In genomic region chr3:184381261-184382224, GRCh38 we compare ENCODE assay signal across 8 cellular contexts. TPM values are rescaled to one million over a fixed set of nuclear protein-coding genes. Genes with fewer than 3 reads are reported as not detected.
DNase-seq lines count a peak whose midpoint lies in the region; ATAC-seq, FAIRE-seq and TF ChIP-seq lines count a peak whose summit lies in the region.
"Had no signal": no experiment of that assay in that cellular context is flagged by ENCODE, and none has a peak within 500 bp of the region (broad histone marks: within the 10 kb centered on the region; RNA-seq: fewer than 3 reads in every experiment).

No MANE protein-coding gene starts in this region.

- no peaks in the 10 kb centered on the region for H3K9me3 ChIP-seq in CD4-positive, alpha-beta T cell (ENCODE audit: control insufficient read depth, low read length)
- no peaks in the 10 kb centered on the region for H3K9me3 ChIP-seq in mesodermal cell (ENCODE audit: control insufficient read depth, low read length)

- no peak for TF ChIP-seq CTCF in CD4-positive, alpha-beta T cell (IDR thresholded peaks at IDR 0.05)

- H3K27ac Mint-ChIP-seq in CD4-positive, alpha-beta T cell, result no peak overlapping the region
- no peak overlapping the region for H3K27ac Mint-ChIP-seq in activated T-cell treated with anti-CD3 and anti-CD28 coated beads, Interleukin-2, amount 50 U/mL, for 72 hours

- POLR2A ChIA-PET in CD4-positive, alpha-beta T cell (lab: Charles Lee), result no interaction called here

- no peak for ATAC-seq in CD4-positive, alpha-beta T cell (ENCODE audit: poor library complexity)
- peak; percentile 33 for ATAC-seq in activated T-cell treated with anti-CD3 and anti-CD28 coated beads, Interleukin-2, amount 50 U/mL, for 72 hours (replicated peaks in 1 of 2)

- peak overlapping the region; percentile 38 for H3K4me3 ChIP-seq in mesodermal cell (ENCODE audit: extremely low read depth, insufficient read depth, low read length, poor library complexity, severe bottlenecking)

- FAIRE-seq in GM12892 (lab: Jason Lieb, UNC), result no peak

- no peak for DNase-seq in CD4-positive, alpha-beta T cell
- peak in 1 of 2 donors; percentile 16 for DNase-seq in activated T-cell treated with anti-CD3 and anti-CD28 coated beads, Interleukin-2, amount 50 U/mL, for 72 hours
- no peak for DNase-seq in NAMALWA (ENCODE audit: low spot score)
- no peak for DNase-seq in COLO829 (ENCODE audit: low spot score)
- DNase-seq in GM12892 (ENCODE audit: insufficient read length), result no peak
- DNase-seq: central memory CD4-positive, alpha-beta T cell; DMS153 had no signal

- H3K27me3 Mint-ChIP-seq in CD4-positive, alpha-beta T cell, result peaks cover 77% of the 10 kb centered on the region
- H3K27me3 Mint-ChIP-seq in activated T-cell treated with anti-CD3 and anti-CD28 coated beads, Interleukin-2, amount 50 U/mL, for 72 hours (ENCODE audit: low read depth), result peaks cover 47% of the 10 kb centered on the region

- no peak for TF ChIP-seq POLR2A in GM12892 (IDR thresholded peaks at IDR 0.05; ENCODE audit: low read depth, low read length)

- CTCF ChIA-PET in CD4-positive, alpha-beta T cell (lab: Charles Lee), result interaction anchor here (0.5 kb wide), 1 partner anchor 14 kb away, joined by 3 read pairs; no protein-coding TSS in a partner anchor

- H3K4me1 ChIP-seq in mesodermal cell (ENCODE audit: control insufficient read depth, insufficient read depth, low read length, poor library complexity, severe bottlenecking), result peaks cover 18% of the 10 kb centered on the region

- H3K4me3 Mint-ChIP-seq in CD4-positive, alpha-beta T cell, result peak overlapping the region; percentile 62
- H3K4me3 Mint-ChIP-seq in activated T-cell treated with anti-CD3 and anti-CD28 coated beads, Interleukin-2, amount 50 U/mL, for 72 hours, result peak overlapping the region; percentile 71 to 73

- H3K27me3 ChIP-seq in CD4-positive, alpha-beta T cell (ENCODE audit: control insufficient read depth, insufficient read depth, low read length), result peaks cover 64% of the 10 kb centered on the region

- no peaks in the 10 kb centered on the region for H3K36me3 ChIP-seq in mesodermal cell (ENCODE audit: control insufficient read depth, insufficient read depth, low read length)

- H3K27ac ChIP-seq in CD4-positive, alpha-beta T cell (ENCODE audit: low read depth, low read length), result no peak overlapping the region
- H3K27ac ChIP-seq in mesodermal cell (ENCODE audit: low read depth, low read length, severe bottlenecking), result no peak overlapping the region

- no peaks in the 10 kb centered on the region for H3K9me3 Mint-ChIP-seq in CD4-positive, alpha-beta T cell
- H3K9me3 Mint-ChIP-seq in activated T-cell treated with anti-CD3 and anti-CD28 coated beads, Interleukin-2, amount 50 U/mL, for 72 hours, result no peaks in the 10 kb centered on the region

- 8 to 11% methylated on average over 37 to 43 of the region's 55 CpGs for WGBS in mesodermal cell (ENCODE audit: insufficient coverage in 2 of 2), 2 experiments

- H3K4me1 Mint-ChIP-seq in CD4-positive, alpha-beta T cell (ENCODE audit: low read depth), result peaks cover 5% of the 10 kb centered on the region
- no peaks in the 10 kb centered on the region for H3K4me1 Mint-ChIP-seq in activated T-cell treated with anti-CD3 and anti-CD28 coated beads, Interleukin-2, amount 50 U/mL, for 72 hours (ENCODE audit: low read depth)

- intact Hi-C loops in CD4-positive, alpha-beta T cell (cut with DNase I, micrococcal nuclease), result no loop called here

- H3K36me3 Mint-ChIP-seq in CD4-positive, alpha-beta T cell (ENCODE audit: low read depth), result no peaks in the 10 kb centered on the region
- H3K36me3 Mint-ChIP-seq in activated T-cell treated with anti-CD3 and anti-CD28 coated beads, Interleukin-2, amount 50 U/mL, for 72 hours (ENCODE audit: insufficient read depth in 2 of 2), result peaks cover 0 to 4% of the 10 kb centered on the region in 2 donors

RNA-seq across cellular contexts. Expression of gene CHRD, which starts 1.7 kb away (rescaled TPM):
- under 1 TPM in 1 of 2 experiments, not detected in 1; 0.22 TPM for total RNA-seq in CD4-positive, alpha-beta T cell
- under 1 TPM in 1 of 2 donors, not detected in 1; 0.19 TPM for total RNA-seq in activated T-cell treated with anti-CD3 and anti-CD28 coated beads, Interleukin-2, amount 50 U/mL, for 72 hours
- polyA plus RNA-seq in mesodermal cell (2013, experiment 1 of 2), result 21.5 TPM
- 14.2 TPM for polyA plus RNA-seq in mesodermal cell (2013, experiment 2 of 2)
- not detected for polyA plus RNA-seq in GM12892 (2012; ENCODE audit: missing spikeins)

RNA-seq across cellular contexts. Expression of gene THPO, which starts 3.5 kb away (rescaled TPM):
- total RNA-seq in CD4-positive, alpha-beta T cell, result not detected
- not detected for total RNA-seq in activated T-cell treated with anti-CD3 and anti-CD28 coated beads, Interleukin-2, amount 50 U/mL, for 72 hours
- 1.5 TPM for polyA plus RNA-seq in mesodermal cell (2013, experiment 1 of 2)
- 1.1 TPM for polyA plus RNA-seq in mesodermal cell (2013, experiment 2 of 2)
- not detected for polyA plus RNA-seq in GM12892 (2012; ENCODE audit: missing spikeins)

RNA-seq across cellular contexts. Expression of gene POLR2H, which starts 20.0 kb away (rescaled TPM):
- total RNA-seq in CD4-positive, alpha-beta T cell, result 10 to 100 TPM; 19.1 to 21.1 TPM
- 10 to 100 TPM; 86.9 to 93.6 TPM for total RNA-seq in activated T-cell treated with anti-CD3 and anti-CD28 coated beads, Interleukin-2, amount 50 U/mL, for 72 hours
- polyA plus RNA-seq in mesodermal cell (2013, experiment 1 of 2), result 88.7 TPM
- 93.5 TPM for polyA plus RNA-seq in mesodermal cell (2013, experiment 2 of 2)
- polyA plus RNA-seq in GM12892 (2012; ENCODE audit: missing spikeins), result 138 TPM

RNA-seq across cellular contexts. Expression of gene CLCN2, which starts 20.1 kb away (rescaled TPM):
- 1 to 10 TPM; 3.2 to 3.5 TPM for total RNA-seq in CD4-positive, alpha-beta T cell
- total RNA-seq in activated T-cell treated with anti-CD3 and anti-CD28 coated beads, Interleukin-2, amount 50 U/mL, for 72 hours, result 1 to 10 TPM; 3.1 to 3.9 TPM
- polyA plus RNA-seq in mesodermal cell (2013, experiment 1 of 2), result 11.0 TPM
- 9.4 TPM for polyA plus RNA-seq in mesodermal cell (2013, experiment 2 of 2)
- polyA plus RNA-seq in GM12892 (2012; ENCODE audit: missing spikeins), result 1.2 TPM

RNA-seq across cellular contexts. Expression of gene FAM131A, which starts 44.1 kb away (rescaled TPM):
- 10 to 100 TPM; 10.4 to 11.0 TPM for total RNA-seq in CD4-positive, alpha-beta T cell
- 1 to 10 TPM; 6.6 to 7.6 TPM for total RNA-seq in activated T-cell treated with anti-CD3 and anti-CD28 coated beads, Interleukin-2, amount 50 U/mL, for 72 hours
- 19.5 TPM for polyA plus RNA-seq in mesodermal cell (2013, experiment 1 of 2)
- 16.5 TPM for polyA plus RNA-seq in mesodermal cell (2013, experiment 2 of 2)
- polyA plus RNA-seq in GM12892 (2012; ENCODE audit: missing spikeins), result 1.6 TPM
